8 cellular contexts compared by ENCODE assay signal in genomic region chr1:202967684-202968281, GRCh38. TPM values are rescaled to one million over a fixed set of nuclear protein-coding genes. Genes with fewer than 3 reads are reported as not detected.
DNase-seq lines count a peak whose midpoint lies in the region; ATAC-seq and TF ChIP-seq lines count a peak whose summit lies in the region.

No MANE protein-coding gene starts in this region.

- peaks cover 16% of the 10 kb centered on the region for H3K27me3 Mint-ChIP-seq in mesothelial cell of epicardium (ENCODE audit: low read depth)

- H3K4me3 Mint-ChIP-seq in mesothelial cell of epicardium, result peak overlapping the region; percentile 88

- peaks cover 16% of the 10 kb centered on the region for H3K4me1 Mint-ChIP-seq in mesothelial cell of epicardium

- no peaks in the 10 kb centered on the region for H3K9me3 Mint-ChIP-seq in mesothelial cell of epicardium

- peak; percentile 14 for ATAC-seq in HG02852 (IDR thresholded peaks at IDR 0.05; ENCODE audit: unreplicated experiment)

- H3K27ac ChIP-seq in dorsolateral prefrontal cortex (peak overlapping the region in 57 of 59 donors; percentile 3 to 96 (median 82)), urinary bladder (ENCODE audit: low read depth) (no peak overlapping the region)

- 6% methylated on average over 21 of the region's 21 CpGs for WGBS in urinary bladder

- no peaks in the 10 kb centered on the region for H3K36me3 ChIP-seq in urinary bladder (ENCODE audit: insufficient read depth)

- H3K4me3 ChIP-seq in dorsolateral prefrontal cortex (peak overlapping the region; percentile 50 to 97 (median 88)), urinary bladder (ENCODE audit: low read depth, low read length) (peak overlapping the region; percentile 66)

- intact Hi-C loops in dorsolateral prefrontal cortex (cut with DNase I), result loop anchor here (2.0 to 5.0 kb wide), 4 partner anchors 35 to 155 kb away; partner anchors contain the start of genes KLHL12 (in 2 of the 2) and RABIF (in 1 of the 2)

- no peaks in the 10 kb centered on the region for H3K4me1 ChIP-seq in urinary bladder (ENCODE audit: insufficient read depth)

- no peaks in the 10 kb centered on the region for H3K27me3 ChIP-seq in dorsolateral prefrontal cortex

- no peaks in the 10 kb centered on the region for H3K36me3 Mint-ChIP-seq in mesothelial cell of epicardium

- peak; percentile 66 for DNase-seq in SIG-M5 treated with dmso at 0.1 percent for 504 hours (lab: John Stamatoyannopoulos, UW; ENCODE audit: unreplicated experiment)
- DNase-seq in SIG-M5 (lab: John Stamatoyannopoulos, UW), result no peak
- peak; percentile 26 for DNase-seq in RPMI8226
- DNase-seq in dorsolateral prefrontal cortex, result peak in 1 of 10 donors; percentile 16
- DNase-seq in mesothelial cell of epicardium (ENCODE audit: low spot score in 2 of 2, unreplicated experiment in 2 of 2), result no peak
- DNase-seq in NCI-H2107 treated with DMSO at 0.1 percent for 48 hours (lab: John Stamatoyannopoulos, UW; ENCODE audit: unreplicated experiment), result no peak

- TF ChIP-seq CTCF in dorsolateral prefrontal cortex (IDR thresholded peaks at IDR 0.05 in 54 of 56, conservative IDR thresholded peaks at IDR 0.05 in 2 of 56; ENCODE audit: low read depth in 1 of 56, partially characterized antibody in 56 of 56), result peak in 2 of 56 donors; percentile 2 to 3
- TF ChIP-seq CTCF in mesothelial cell of epicardium (IDR thresholded peaks at IDR 0.05; ENCODE audit: unreplicated experiment), result no peak

- peak overlapping the region; percentile 83 for H3K27ac Mint-ChIP-seq in mesothelial cell of epicardium

RNA-seq across cellular contexts. Expression of gene CYB5R1, which starts 0.7 kb away (rescaled TPM):
- total RNA-seq in dorsolateral prefrontal cortex (10 to 100 TPM; 32.7 to 66.9 (median 46.4) TPM), mesothelial cell of epicardium (25.9 to 26.6 TPM (median 26.1 TPM) in 3 replicates), urinary bladder (33.7 TPM)
- 72.3 TPM for polyA plus RNA-seq in urinary bladder

RNA-seq across cellular contexts. Expression of gene ADIPOR1, which starts 9.7 kb away (rescaled TPM):
- total RNA-seq in dorsolateral prefrontal cortex, result 10 to 100 TPM; 51.2 to 87.2 (median 64.4) TPM
- total RNA-seq in mesothelial cell of epicardium, result 38.0 to 39.1 TPM (median 38.4 TPM) in 3 replicates
- 63.6 TPM for total RNA-seq in urinary bladder
- 71.1 TPM for polyA plus RNA-seq in urinary bladder

RNA-seq across cellular contexts. Expression of gene TMEM183A, which starts 39.4 kb away (rescaled TPM):
- total RNA-seq in dorsolateral prefrontal cortex (100 to 1,000 TPM in 5 of 120 experiments, 10 to 100 TPM in 115; 37.4 to 106 (median 77.4) TPM), mesothelial cell of epicardium (58.4 to 64.5 TPM (median 64.0 TPM) in 3 replicates), urinary bladder (60.9 TPM)
- 50.4 TPM for polyA plus RNA-seq in urinary bladder

RNA-seq across cellular contexts. Expression of gene KLHL12, which starts 40.7 kb away (rescaled TPM):
- total RNA-seq in dorsolateral prefrontal cortex (10 to 100 TPM; 22.3 to 47.0 (median 36.2) TPM), mesothelial cell of epicardium (26.5 to 31.0 TPM (median 27.8 TPM) in 3 replicates), urinary bladder (25.1 TPM)
- 19.3 TPM for polyA plus RNA-seq in urinary bladder

RNA-seq across cellular contexts. Expression of gene PPFIA4, which starts 58.5 kb away (rescaled TPM):
- total RNA-seq in dorsolateral prefrontal cortex (100 to 1,000 TPM in 106 of 120 experiments, 10 to 100 TPM in 14; 47.1 to 253 (median 140) TPM), mesothelial cell of epicardium (35.3 to 39.4 TPM (median 38.9 TPM) in 3 replicates), urinary bladder (6.5 TPM)
- polyA plus RNA-seq in urinary bladder, result 1.3 TPM

Comparison
In these comparisons a context has a peak if more than half of its experiments do, and no peak if none do; other contexts are left out.
1. DNase-seq: peak in SIG-M5 treated with dmso at 0.1 percent for 504 hours (single experiment) and RPMI8226 (single experiment); none in SIG-M5 (single experiment), mesothelial cell of epicardium (0 of 2) and NCI-H2107 treated with DMSO at 0.1 percent for 48 hours (single experiment).